ENCODE assay signal across 1 cellular context in the genomic region with DNA sequence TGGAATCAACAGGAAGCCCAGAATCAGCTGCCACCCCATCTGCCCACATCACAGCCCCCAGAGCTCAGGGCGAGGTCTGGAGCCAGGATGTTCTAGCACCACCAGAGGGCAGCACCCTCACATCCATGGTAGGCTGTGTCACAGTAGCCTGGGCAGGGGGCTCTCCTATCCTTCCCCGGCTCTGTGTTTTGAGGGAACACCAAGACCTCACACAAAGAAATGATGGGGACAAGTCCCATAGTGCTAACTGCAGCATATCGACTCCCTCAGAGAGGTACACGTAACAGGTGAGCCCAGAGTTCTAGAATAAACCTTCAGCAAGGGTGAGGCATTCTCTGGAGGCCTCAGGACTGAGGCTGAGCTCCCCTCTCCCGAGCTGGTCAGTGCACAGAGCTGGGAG.
TF ChIP-seq lines count a peak whose summit lies in the region.

No MANE protein-coding gene starts in this region.

TF ChIP-seq in H1, 55 proteins besides CTCF, POLR2A, EP300 and RAD21 (continued from another document):
- TF ChIP-seq, protein P1, sequence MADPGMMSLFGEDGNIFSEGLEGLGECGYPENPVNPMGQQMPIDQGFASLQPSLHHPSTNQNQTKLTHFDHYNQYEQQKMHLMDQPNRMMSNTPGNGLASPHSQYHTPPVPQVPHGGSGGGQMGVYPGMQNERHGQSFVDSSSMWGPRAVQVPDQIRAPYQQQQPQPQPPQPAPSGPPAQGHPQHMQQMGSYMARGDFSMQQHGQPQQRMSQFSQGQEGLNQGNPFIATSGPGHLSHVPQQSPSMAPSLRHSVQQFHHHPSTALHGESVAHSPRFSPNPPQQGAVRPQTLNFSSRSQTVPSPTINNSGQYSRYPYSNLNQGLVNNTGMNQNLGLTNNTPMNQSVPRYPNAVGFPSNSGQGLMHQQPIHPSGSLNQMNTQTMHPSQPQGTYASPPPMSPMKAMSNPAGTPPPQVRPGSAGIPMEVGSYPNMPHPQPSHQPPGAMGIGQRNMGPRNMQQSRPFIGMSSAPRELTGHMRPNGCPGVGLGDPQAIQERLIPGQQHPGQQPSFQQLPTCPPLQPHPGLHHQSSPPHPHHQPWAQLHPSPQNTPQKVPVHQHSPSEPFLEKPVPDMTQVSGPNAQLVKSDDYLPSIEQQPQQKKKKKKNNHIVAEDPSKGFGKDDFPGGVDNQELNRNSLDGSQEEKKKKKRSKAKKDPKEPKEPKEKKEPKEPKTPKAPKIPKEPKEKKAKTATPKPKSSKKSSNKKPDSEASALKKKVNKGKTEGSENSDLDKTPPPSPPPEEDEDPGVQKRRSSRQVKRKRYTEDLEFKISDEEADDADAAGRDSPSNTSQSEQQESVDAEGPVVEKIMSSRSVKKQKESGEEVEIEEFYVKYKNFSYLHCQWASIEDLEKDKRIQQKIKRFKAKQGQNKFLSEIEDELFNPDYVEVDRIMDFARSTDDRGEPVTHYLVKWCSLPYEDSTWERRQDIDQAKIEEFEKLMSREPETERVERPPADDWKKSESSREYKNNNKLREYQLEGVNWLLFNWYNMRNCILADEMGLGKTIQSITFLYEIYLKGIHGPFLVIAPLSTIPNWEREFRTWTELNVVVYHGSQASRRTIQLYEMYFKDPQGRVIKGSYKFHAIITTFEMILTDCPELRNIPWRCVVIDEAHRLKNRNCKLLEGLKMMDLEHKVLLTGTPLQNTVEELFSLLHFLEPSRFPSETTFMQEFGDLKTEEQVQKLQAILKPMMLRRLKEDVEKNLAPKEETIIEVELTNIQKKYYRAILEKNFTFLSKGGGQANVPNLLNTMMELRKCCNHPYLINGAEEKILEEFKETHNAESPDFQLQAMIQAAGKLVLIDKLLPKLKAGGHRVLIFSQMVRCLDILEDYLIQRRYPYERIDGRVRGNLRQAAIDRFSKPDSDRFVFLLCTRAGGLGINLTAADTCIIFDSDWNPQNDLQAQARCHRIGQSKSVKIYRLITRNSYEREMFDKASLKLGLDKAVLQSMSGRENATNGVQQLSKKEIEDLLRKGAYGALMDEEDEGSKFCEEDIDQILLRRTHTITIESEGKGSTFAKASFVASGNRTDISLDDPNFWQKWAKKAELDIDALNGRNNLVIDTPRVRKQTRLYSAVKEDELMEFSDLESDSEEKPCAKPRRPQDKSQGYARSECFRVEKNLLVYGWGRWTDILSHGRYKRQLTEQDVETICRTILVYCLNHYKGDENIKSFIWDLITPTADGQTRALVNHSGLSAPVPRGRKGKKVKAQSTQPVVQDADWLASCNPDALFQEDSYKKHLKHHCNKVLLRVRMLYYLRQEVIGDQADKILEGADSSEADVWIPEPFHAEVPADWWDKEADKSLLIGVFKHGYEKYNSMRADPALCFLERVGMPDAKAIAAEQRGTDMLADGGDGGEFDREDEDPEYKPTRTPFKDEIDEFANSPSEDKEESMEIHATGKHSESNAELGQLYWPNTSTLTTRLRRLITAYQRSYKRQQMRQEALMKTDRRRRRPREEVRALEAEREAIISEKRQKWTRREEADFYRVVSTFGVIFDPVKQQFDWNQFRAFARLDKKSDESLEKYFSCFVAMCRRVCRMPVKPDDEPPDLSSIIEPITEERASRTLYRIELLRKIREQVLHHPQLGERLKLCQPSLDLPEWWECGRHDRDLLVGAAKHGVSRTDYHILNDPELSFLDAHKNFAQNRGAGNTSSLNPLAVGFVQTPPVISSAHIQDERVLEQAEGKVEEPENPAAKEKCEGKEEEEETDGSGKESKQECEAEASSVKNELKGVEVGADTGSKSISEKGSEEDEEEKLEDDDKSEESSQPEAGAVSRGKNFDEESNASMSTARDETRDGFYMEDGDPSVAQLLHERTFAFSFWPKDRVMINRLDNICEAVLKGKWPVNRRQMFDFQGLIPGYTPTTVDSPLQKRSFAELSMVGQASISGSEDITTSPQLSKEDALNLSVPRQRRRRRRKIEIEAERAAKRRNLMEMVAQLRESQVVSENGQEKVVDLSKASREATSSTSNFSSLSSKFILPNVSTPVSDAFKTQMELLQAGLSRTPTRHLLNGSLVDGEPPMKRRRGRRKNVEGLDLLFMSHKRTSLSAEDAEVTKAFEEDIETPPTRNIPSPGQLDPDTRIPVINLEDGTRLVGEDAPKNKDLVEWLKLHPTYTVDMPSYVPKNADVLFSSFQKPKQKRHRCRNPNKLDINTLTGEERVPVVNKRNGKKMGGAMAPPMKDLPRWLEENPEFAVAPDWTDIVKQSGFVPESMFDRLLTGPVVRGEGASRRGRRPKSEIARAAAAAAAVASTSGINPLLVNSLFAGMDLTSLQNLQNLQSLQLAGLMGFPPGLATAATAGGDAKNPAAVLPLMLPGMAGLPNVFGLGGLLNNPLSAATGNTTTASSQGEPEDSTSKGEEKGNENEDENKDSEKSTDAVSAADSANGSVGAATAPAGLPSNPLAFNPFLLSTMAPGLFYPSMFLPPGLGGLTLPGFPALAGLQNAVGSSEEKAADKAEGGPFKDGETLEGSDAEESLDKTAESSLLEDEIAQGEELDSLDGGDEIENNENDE (IDR thresholded peaks at IDR 0.05; ENCODE audit: insufficient replicate concordance, low read length): no peak
- TF ChIP-seq GTF2F1 (IDR thresholded peaks at IDR 0.05; ENCODE audit: borderline replicate concordance, low read depth, low read length): no peak
- peak; percentile 27; the same call in 1 of the 2 replicates for TF ChIP-seq CREB1 (IDR thresholded peaks at IDR 0.05)
- TF ChIP-seq SIN3A (conservative IDR thresholded peaks at IDR 0.05 in 1 of 2, IDR thresholded peaks at IDR 0.05 in 1 of 2; ENCODE audit: low read depth in 1 of 2, low read length in 2 of 2): 0 out of 4 replicates have a peak, but pooled peaks of 1 of the 2 experiments have one; percentile 45
- TF ChIP-seq YY1 (IDR thresholded peaks at IDR 0.05; ENCODE audit: low read depth, low read length): 0 out of 2 replicates have a peak, but pooled peaks have one; percentile 22
- TF ChIP-seq CBX8 (IDR thresholded peaks at IDR 0.05; ENCODE audit: borderline replicate concordance, low read depth, low read length): no peak
